ENCODE assay signal across 8 cellular contexts in the genomic region with DNA sequence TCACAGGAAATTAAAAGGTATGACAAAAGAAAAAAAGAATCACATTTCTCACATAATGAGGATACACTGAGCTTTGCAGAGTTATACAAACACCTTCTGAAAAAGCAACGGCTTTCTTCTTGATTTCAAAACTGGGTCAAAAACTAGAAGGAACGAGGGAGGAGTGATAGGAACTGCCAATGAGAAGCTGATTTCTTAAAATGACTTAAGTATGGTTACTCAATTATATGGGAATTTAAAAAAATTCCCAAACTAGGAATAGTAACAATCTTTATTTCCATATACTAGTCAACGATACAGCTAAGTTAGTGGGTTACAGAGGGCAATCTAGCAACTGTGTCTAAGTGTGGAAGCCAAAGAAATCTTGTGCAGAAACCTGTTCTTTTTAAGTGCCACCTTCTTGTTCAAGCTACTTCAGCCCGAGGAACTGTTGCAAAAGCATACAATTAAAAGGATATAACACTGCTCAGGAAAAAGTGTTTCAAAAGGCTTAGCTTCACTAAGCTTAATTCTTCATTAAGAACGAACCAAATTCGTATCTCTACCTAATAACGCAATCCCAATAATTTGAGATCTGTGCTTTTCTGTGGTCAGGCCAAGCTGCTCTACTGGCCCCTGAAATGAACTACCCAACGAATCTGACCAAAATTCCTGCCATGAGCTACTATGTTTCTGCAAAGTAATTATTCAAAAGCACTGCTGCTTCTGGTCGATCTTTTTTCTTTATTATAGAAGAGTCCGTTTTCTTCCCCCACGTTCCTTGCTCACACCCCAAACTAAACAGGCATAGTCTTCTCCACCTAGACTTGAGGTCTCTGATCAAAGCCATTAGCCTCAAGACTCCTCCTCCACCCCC. TPM values are rescaled to one million over a fixed set of nuclear protein-coding genes. Genes with fewer than 3 reads are reported as not detected.
DNase-seq lines count a peak whose midpoint lies in the region; FAIRE-seq and TF ChIP-seq lines count a peak whose summit lies in the region.

No MANE protein-coding gene starts in this region.

- DNase-seq in NCI-H526 treated with DMSO at 0.1 percent for 48 hours (lab: John Stamatoyannopoulos, UW) (peak; percentile 65), NCI-H526 (lab: John Stamatoyannopoulos, UW) (no peak), fibroblast of pulmonary artery (ENCODE audit: low read depth) (no peak), small intestine (peak; percentile 9), putamen (ENCODE audit: low spot score) (no peak), adrenal gland (no peak)
- no peak for DNase-seq in T-helper 2 cell treated with Interferon-gamma antibody and Interleukin-4, amounts not matched to agents 5 μg/mL and 100 μg/mL, for 36 hours (ENCODE audit: low spot score)
- DNase-seq in stimulated activated naive CD4-positive, alpha-beta T cell treated with Interleukin-2 at 50 U/mL for 16 hours (lab: John Stamatoyannopoulos, UW), result no peak

- H3K27ac Mint-ChIP-seq in T-helper 2 cell treated with Interferon-gamma antibody and Interleukin-4, amounts not matched to agents 5 μg/mL and 100 μg/mL, for 36 hours, result peak overlapping the region; percentile 91

- H3K27me3 Mint-ChIP-seq in T-helper 2 cell treated with Interferon-gamma antibody and Interleukin-4, amounts not matched to agents 5 μg/mL and 100 μg/mL, for 36 hours (ENCODE audit: low read depth), result no peaks in the 10 kb centered on the region

- peaks cover 68% of the 10 kb centered on the region for H3K4me1 Mint-ChIP-seq in T-helper 2 cell treated with Interferon-gamma antibody and Interleukin-4, amounts not matched to agents 5 μg/mL and 100 μg/mL, for 36 hours (ENCODE audit: low read depth)

- H3K4me1 ChIP-seq in small intestine (ENCODE audit: control insufficient read depth in 2 of 2, insufficient read depth in 1 of 2, low read depth in 1 of 2, low read length in 1 of 2), result peaks cover 3 to 21% of the 10 kb centered on the region in 2 donors
- peaks cover 33 to 53% of the 10 kb centered on the region in 2 donors for H3K4me1 ChIP-seq in adrenal gland (replicated peaks in 1 of 2)

- TF ChIP-seq POLR2A in adrenal gland (IDR thresholded peaks at IDR 0.05), result no peak

- intact Hi-C loops in adrenal gland (cut with DNase I), result no loop called here

- H3K4me3 Mint-ChIP-seq in T-helper 2 cell treated with Interferon-gamma antibody and Interleukin-4, amounts not matched to agents 5 μg/mL and 100 μg/mL, for 36 hours, result peak overlapping the region; percentile 90

- TF ChIP-seq CTCF in fibroblast of pulmonary artery (IDR thresholded peaks at IDR 0.05; ENCODE audit: low read length, missing control alignments) (no peak), adrenal gland (IDR thresholded peaks at IDR 0.05) (no peak)

- no peak for FAIRE-seq in small intestine (lab: Jason Lieb, UNC)

- H3K36me3 ChIP-seq in small intestine (ENCODE audit: control insufficient read depth in 2 of 2, insufficient read depth in 2 of 2, low read length in 2 of 2) (no peaks in the 10 kb centered on the region), adrenal gland (replicated peaks in 1 of 2) (no peaks in the 10 kb centered on the region)

- no peaks in the 10 kb centered on the region for H3K9me3 ChIP-seq in small intestine (ENCODE audit: control insufficient read depth, low read depth)
- H3K9me3 ChIP-seq in adrenal gland (replicated peaks in 1 of 3), result no peaks in the 10 kb centered on the region

- no peaks in the 10 kb centered on the region for H3K27me3 ChIP-seq in small intestine (ENCODE audit: control insufficient read depth in 2 of 2, insufficient read depth in 2 of 2, low read length in 2 of 2)
- H3K27me3 ChIP-seq in adrenal gland, result no peaks in the 10 kb centered on the region

- peaks cover 18% of the 10 kb centered on the region for H3K36me3 Mint-ChIP-seq in T-helper 2 cell treated with Interferon-gamma antibody and Interleukin-4, amounts not matched to agents 5 μg/mL and 100 μg/mL, for 36 hours (ENCODE audit: low read depth)

- H3K27ac ChIP-seq in small intestine (ENCODE audit: low read depth in 1 of 2, low read length in 1 of 2), result peak overlapping the region in 1 of 2 donors; percentile 94
- peak overlapping the region in 2 of 5 donors; percentile 93 to 96 for H3K27ac ChIP-seq in adrenal gland

- peak overlapping the region; percentile 77 for H3K4me3 ChIP-seq in fibroblast of pulmonary artery (replicated peaks; ENCODE audit: low read depth, low read length)
- peak overlapping the region; percentile 34 to 95 for H3K4me3 ChIP-seq in small intestine (ENCODE audit: low read depth in 1 of 2, low read length in 2 of 2)
- peak overlapping the region in 2 of 4 donors; percentile 68 to 94 for H3K4me3 ChIP-seq in adrenal gland

- 3 to 23% (median 9%) methylated on average over 11 of the region's 11 CpGs for whole genome bisulfite sequencing in small intestine, 3 donors
- WGBS in adrenal gland, 4 donors, result 47 to 52% (median 51%) methylated on average over 11 of the region's 11 CpGs

- H3K9me3 Mint-ChIP-seq in T-helper 2 cell treated with Interferon-gamma antibody and Interleukin-4, amounts not matched to agents 5 μg/mL and 100 μg/mL, for 36 hours, result no peaks in the 10 kb centered on the region

RNA-seq across cellular contexts. Expression of a gene that starts 1.9 kb away (rescaled TPM):
- 10 to 100 TPM in 2 of 3 donors, 1 to 10 TPM in 1; 7.3 to 11.4 (median 11.1) TPM for polyA plus RNA-seq in small intestine
- total RNA-seq in adrenal gland, result 10 to 100 TPM; 20.8 to 41.9 (median 26.4) TPM
- 10 to 100 TPM; 11.3 to 21.1 (median 15.4) TPM for polyA plus RNA-seq in adrenal gland

Comparison
In these comparisons a context has a peak if more than half of its experiments do, and no peak if none do; other contexts are left out.
1. DNase-seq: peak in NCI-H526 treated with DMSO at 0.1 percent for 48 hours (single experiment) and small intestine (single experiment); none in NCI-H526 (0 of 2), T-helper 2 cell treated with Interferon-gamma antibody and Interleukin-4, amounts not matched to agents 5 μg/mL and 100 μg/mL, for 36 hours (single experiment), fibroblast of pulmonary artery (single experiment), putamen (single experiment), adrenal gland (0 of 7) and stimulated activated naive CD4-positive, alpha-beta T cell treated with Interleukin-2 at 50 U/mL for 16 hours (single experiment).